9 cellular contexts compared by ENCODE assay signal in genomic region chr22:44969817-44970216, GRCh38. TPM values are rescaled to one million over a fixed set of nuclear protein-coding genes. Genes with fewer than 3 reads are reported as not detected.
"Had no signal": no experiment of that assay in that cellular context is flagged by ENCODE, and none has a peak within 500 bp of the region (broad histone marks: within the 10 kb centered on the region; RNA-seq: fewer than 3 reads in every experiment).

No MANE protein-coding gene starts in this region.

- H3K9me3 Mint-ChIP-seq: IgD-negative memory B cell had no signal

- H3K4me3 ChIP-seq: GM23248, HAP-1 had no signal

- H3K27ac Mint-ChIP-seq: IgD-negative memory B cell had no signal

- H3K4me1 ChIP-seq: HAP-1 had no signal

- H3K36me3 ChIP-seq: HAP-1 had no signal

- DNase-seq: GM23248, GOT3, KG1 had no signal

- H2AFZ ChIP-seq: GM23248 had no signal

- H3K9ac ChIP-seq: GM23248 had no signal

- H3K4me3 Mint-ChIP-seq: IgD-negative memory B cell had no signal

- ATAC-seq: HCT116, HepG2 had no signal

- H3K27ac ChIP-seq: GM23248, HL-60 had no signal

- H3K36me3 Mint-ChIP-seq: IgD-negative memory B cell had no signal

- H3K9me3 ChIP-seq: HAP-1 had no signal

- FAIRE-seq: H54, HepG2 had no signal

RNA-seq across cellular contexts. Expression of gene PHF21B, which starts 40.0 kb away (rescaled TPM):
- total RNA-seq: GM23248, HepG2 had no signal
- polyA plus RNA-seq: GM23248, HepG2, IgD-negative memory B cell had no signal
